ENCODE assay signal across 17 cellular contexts in the genomic region with DNA sequence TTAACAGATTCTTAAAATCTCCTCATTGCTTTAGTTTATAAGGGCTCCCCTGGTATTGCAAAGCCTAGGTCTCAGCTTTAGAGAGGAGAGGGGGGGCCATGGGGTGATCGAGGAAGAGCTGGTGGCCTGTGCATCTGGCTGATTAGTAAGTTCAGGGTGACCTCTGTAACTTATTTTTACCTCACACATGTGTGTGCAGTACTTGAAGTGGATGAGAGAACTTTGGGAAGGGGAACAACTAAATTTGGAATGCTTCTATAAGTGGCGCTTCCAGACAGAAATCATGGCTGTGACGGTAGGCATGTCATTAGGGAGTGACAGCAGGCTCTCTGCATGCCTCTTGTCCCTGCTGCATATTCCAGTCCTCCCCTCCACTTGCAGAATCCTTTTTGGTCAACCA. TPM values are rescaled to one million over a fixed set of nuclear protein-coding genes. Genes with fewer than 3 reads are reported as not detected.
DNase-seq lines count a peak whose midpoint lies in the region; ATAC-seq and TF ChIP-seq lines count a peak whose summit lies in the region.
"Had no signal": no experiment of that assay in that cellular context is flagged by ENCODE, and none has a peak within 500 bp of the region (broad histone marks: within the 10 kb centered on the region; RNA-seq: fewer than 3 reads in every experiment).

No MANE protein-coding gene starts in this region.

- WGBS in heart left ventricle, 4 donors, result 37 to 48% (median 40%) methylated on average over 3 of the region's 3 CpGs

- H3K4me3 Mint-ChIP-seq in progenitor cell of endocrine pancreas (ENCODE audit: low read depth), result no peak overlapping the region
- H3K4me3 Mint-ChIP-seq: CD4-positive, alpha-beta T cell had no signal

- no peak overlapping the region for H3K4me3 ChIP-seq in right atrium auricular region
- H3K4me3 ChIP-seq in heart left ventricle, result peak overlapping the region in 2 of 12 donors; percentile 8 to 16
- H3K4me3 ChIP-seq: A549, GM23248 had no signal

- H3K4me1 ChIP-seq in right atrium auricular region (peaks cover 0 to 14% of the 10 kb centered on the region in 2 donors), heart left ventricle (peaks cover 0 to 20% (median 6%) of the 10 kb centered on the region in 12 donors)
- H3K4me1 ChIP-seq: A549, Caco-2 had no signal

- H3K27me3 ChIP-seq in right atrium auricular region (no peaks in the 10 kb centered on the region), heart left ventricle (no peaks in the 10 kb centered on the region)

- H3K9me3 ChIP-seq in right atrium auricular region (no peaks in the 10 kb centered on the region), heart left ventricle (no peaks in the 10 kb centered on the region)
- H3K9me3 ChIP-seq: A549 had no signal

- intact Hi-C loops in Right ventricle myocardium inferior (cut with DNase I), result no loop called here
- intact Hi-C loops in heart left ventricle (cut with DNase I), result no loop called here
- intact Hi-C loops in left ventricle myocardium superior (cut with micrococcal nuclease), result no loop called here

- no peak for TF ChIP-seq POLR2A in heart left ventricle (IDR thresholded peaks at IDR 0.05)

- peak overlapping the region; percentile 74 for H3K27ac Mint-ChIP-seq in progenitor cell of endocrine pancreas
- H3K27ac Mint-ChIP-seq: CD4-positive, alpha-beta T cell had no signal

- H3K27me3 Mint-ChIP-seq in progenitor cell of endocrine pancreas, result no peaks in the 10 kb centered on the region

- peak; percentile 94 for ATAC-seq in Right ventricle myocardium inferior
- peak; percentile 92 to 98 (median 93) for ATAC-seq in heart left ventricle
- ATAC-seq in left ventricle myocardium superior, result peak; percentile 99
- no peak for ATAC-seq in HG02970 (IDR thresholded peaks at IDR 0.05; ENCODE audit: low FRiP score, unreplicated experiment)
- ATAC-seq in GM18868 (IDR thresholded peaks at IDR 0.05; ENCODE audit: unreplicated experiment), result no peak
- ATAC-seq: A549 had no signal

- H3K9me3 Mint-ChIP-seq in progenitor cell of endocrine pancreas (ENCODE audit: low read depth), result peaks cover 20% of the 10 kb centered on the region

- peaks cover 55% of the 10 kb centered on the region for H3K36me3 Mint-ChIP-seq in progenitor cell of endocrine pancreas (ENCODE audit: insufficient read depth)

- H3K27ac ChIP-seq in right atrium auricular region, result peak overlapping the region in 1 of 2 donors; percentile 75
- H3K27ac ChIP-seq in heart left ventricle, result peak overlapping the region in 7 of 12 donors; percentile 17 to 68 (median 37)
- H3K27ac ChIP-seq: 22Rv1, A549, C4-2B, GM23248 had no signal

- no peak for TF ChIP-seq CTCF in right atrium auricular region (IDR thresholded peaks at IDR 0.05)
- no peak for TF ChIP-seq CTCF in heart left ventricle (IDR thresholded peaks at IDR 0.05)
- no peak for TF ChIP-seq CTCF in progenitor cell of endocrine pancreas (IDR thresholded peaks at IDR 0.05; ENCODE audit: unreplicated experiment)

- no peaks in the 10 kb centered on the region for H3K4me1 Mint-ChIP-seq in progenitor cell of endocrine pancreas (ENCODE audit: low read depth)

- peak; percentile 28 for DNase-seq in Right ventricle myocardium inferior (ENCODE audit: missing footprints)
- DNase-seq in right atrium auricular region (ENCODE audit: low spot score), result no peak
- peak in 2 of 5 donors; percentile 12 to 32 for DNase-seq in heart left ventricle
- peak; percentile 31 for DNase-seq in left ventricle myocardium superior
- DNase-seq in progenitor cell of endocrine pancreas (ENCODE audit: low spot score, unreplicated experiment), result no peak
- no peak for DNase-seq in midbrain (lab: John Stamatoyannopoulos, UW)
- DNase-seq: AML-193; Caco-2; CD4-positive, alpha-beta T cell; GDM1; H7 had no signal

- H3K36me3 ChIP-seq in right atrium auricular region (no peaks in the 10 kb centered on the region), heart left ventricle (no peaks in the 10 kb centered on the region)

RNA-seq across cellular contexts. Expression of gene FRAS1, which starts 41.9 kb away (rescaled TPM):
- 2.2 TPM for total RNA-seq in Right ventricle myocardium inferior
- total RNA-seq in right atrium auricular region, result 10 to 100 TPM in 1 of 2 donors, 1 to 10 TPM in 1; 5.8 to 12.9 TPM
- 10 to 100 TPM in 1 of 9 donors, 1 to 10 TPM in 7, under 1 TPM in 1; 0.84 to 13.4 (median 4.8) TPM for total RNA-seq in heart left ventricle
- 1 to 10 TPM in 1 of 2 donors, under 1 TPM in 1; 0.57 to 1.4 TPM for polyA plus RNA-seq in heart left ventricle
- 3.7 TPM for total RNA-seq in left ventricle myocardium superior
- 163 and 166 TPM in 2 replicates for total RNA-seq in progenitor cell of endocrine pancreas
- total RNA-seq: CD4-positive, alpha-beta T cell had no signal

Comparison
In these comparisons a context has a peak if more than half of its experiments do, and no peak if none do; other contexts are left out.
1. DNase-seq: peak in Right ventricle myocardium inferior (single experiment) and left ventricle myocardium superior (single experiment); none in right atrium auricular region (single experiment), progenitor cell of endocrine pancreas (single experiment) and midbrain (single experiment).
2. ATAC-seq: peak in Right ventricle myocardium inferior (single experiment), heart left ventricle (4 of 4) and left ventricle myocardium superior (single experiment); none in HG02970 (single experiment) and GM18868 (single experiment).
3. RNA of gene FRAS1, which starts 41.9 kb away (total RNA-seq): 163 to 166 TPM in progenitor cell of endocrine pancreas; 5.8 to 12.9 TPM in right atrium auricular region, 0.84 to 13.4 TPM in heart left ventricle, 3.7 TPM in left ventricle myocardium superior (single experiment) and 2.2 TPM in Right ventricle myocardium inferior (single experiment); every median in the first group is over 10 times any median in the second.